In genomic region chr2:237289134-237289533, GRCh38 we compare ENCODE assay signal across 12 cellular contexts.
"Had no signal": no experiment of that assay in that cellular context is flagged by ENCODE, and none has a peak within 500 bp of the region (broad histone marks: within the 10 kb centered on the region; RNA-seq: fewer than 3 reads in every experiment).

No MANE protein-coding gene starts in this region.

- H3K36me3 ChIP-seq: brain microvascular endothelial cell, lower lobe of right lung, upper lobe of right lung had no signal

- H3K27ac ChIP-seq: brain microvascular endothelial cell, epithelial cell of prostate, lower lobe of right lung, upper lobe of right lung had no signal

- H3K36me3 Mint-ChIP-seq: activated CD4-positive, alpha-beta memory T cell treated with anti-CD3 and anti-CD28 coated beads for 36 hours; natural killer cell treated with Interleukin-12 subunit alpha and Interleukin-12 subunit beta and Interleukin-15 and Interleukin-18, amount 100 ng/mL, for 72 hours had no signal

- DNase-seq: activated CD4-positive, alpha-beta memory T cell treated with anti-CD3 and anti-CD28 coated beads for 36 hours; activated CD4-positive, alpha-beta T cell treated with anti-CD3 and anti-CD28 coated beads for 1 hour; activated gamma-delta T cell; activated naive CD8-positive, alpha-beta T cell treated with anti-CD3 and anti-CD28 coated beads for 36 hours; activated T-cell treated with anti-CD3 and anti-CD28 coated beads, Interleukin-2, amount 50 U/mL, for 4 hours; brain microvascular endothelial cell; effector memory CD8-positive, alpha-beta T cell; lower lobe of right lung; upper lobe of right lung had no signal

- H3K27me3 ChIP-seq: brain microvascular endothelial cell, upper lobe of right lung had no signal

- H3K27ac Mint-ChIP-seq: activated CD4-positive, alpha-beta memory T cell treated with anti-CD3 and anti-CD28 coated beads for 36 hours; activated naive CD8-positive, alpha-beta T cell treated with anti-CD3 and anti-CD28 coated beads for 36 hours; dendritic cell treated with granulocyte-macrophage colony-stimulating factor and Interleukin-4, amounts not matched to agents 40 ng/mL and 50 ng/mL, for 4 days; effector memory CD8-positive, alpha-beta T cell; natural killer cell treated with Interleukin-12 subunit alpha and Interleukin-12 subunit beta and Interleukin-15 and Interleukin-18, amount 100 ng/mL, for 72 hours had no signal

- H3K9me3 Mint-ChIP-seq: activated T-cell treated with anti-CD3 and anti-CD28 coated beads, Interleukin-2, amount 50 U/mL, for 4 hours; dendritic cell treated with granulocyte-macrophage colony-stimulating factor and Interleukin-4, amounts not matched to agents 40 ng/mL and 50 ng/mL, for 4 days; effector memory CD8-positive, alpha-beta T cell; natural killer cell treated with Interleukin-12 subunit alpha and Interleukin-12 subunit beta and Interleukin-15 and Interleukin-18, amount 100 ng/mL, for 72 hours had no signal

- ATAC-seq: activated T-cell treated with anti-CD3 and anti-CD28 coated beads, Interleukin-2, amount 50 U/mL, for 4 hours; effector memory CD8-positive, alpha-beta T cell; lower lobe of right lung; natural killer cell treated with Interleukin-12 subunit alpha and Interleukin-12 subunit beta and Interleukin-15 and Interleukin-18, amount 100 ng/mL, for 72 hours; upper lobe of right lung had no signal

- H3K4me3 Mint-ChIP-seq: activated CD4-positive, alpha-beta memory T cell treated with anti-CD3 and anti-CD28 coated beads for 36 hours; activated naive CD8-positive, alpha-beta T cell treated with anti-CD3 and anti-CD28 coated beads for 36 hours; activated T-cell treated with anti-CD3 and anti-CD28 coated beads, Interleukin-2, amount 50 U/mL, for 4 hours; dendritic cell treated with granulocyte-macrophage colony-stimulating factor and Interleukin-4, amounts not matched to agents 40 ng/mL and 50 ng/mL, for 4 days; effector memory CD8-positive, alpha-beta T cell; natural killer cell treated with Interleukin-12 subunit alpha and Interleukin-12 subunit beta and Interleukin-15 and Interleukin-18, amount 100 ng/mL, for 72 hours had no signal

- H3K4me3 ChIP-seq: lower lobe of right lung, upper lobe of right lung had no signal

- H3K9me3 ChIP-seq: lower lobe of right lung, upper lobe of right lung had no signal
